In genomic region chr16:89490386-89491237, GRCh38 we compare ENCODE assay signal across 8 cellular contexts. TPM values are rescaled to one million over a fixed set of nuclear protein-coding genes. Genes with fewer than 3 reads are reported as not detected.
A peak's percentile ranks its signal among the peaks of the same experiment; 100 is the strongest.
DNase-seq lines count a peak whose midpoint lies in the region; ATAC-seq and TF ChIP-seq lines count a peak whose summit lies in the region.

Gene ANKRD11, minus strand, starts transcription at chr16:89490561. Its CDS starts 173,542 bp downstream, at chr16:89317019.

- H3K4me1 Mint-ChIP-seq in IgD-negative memory B cell = peaks cover 22 to 43% (median 31%) of the 10 kb centered on the region in 3 donors

- H3K36me3 Mint-ChIP-seq in IgD-negative memory B cell = peaks cover 1% of the 10 kb centered on the region

- peak within 1 kb of the TSS; percentile 93 to 99 (median 95) for H3K27ac Mint-ChIP-seq in IgD-negative memory B cell

- H3K4me3 ChIP-seq in epithelial cell of esophagus (ENCODE audit: low read length) (peak within 1 kb of the TSS; percentile 91), mucosa of descending colon (peak within 1 kb of the TSS; percentile 84)

- peaks cover 23% of the 10 kb centered on the region for H3K4me1 ChIP-seq in mucosa of descending colon (ENCODE audit: low read depth)

- H3K4me3 Mint-ChIP-seq in IgD-negative memory B cell = peak within 1 kb of the TSS; percentile 87 to 94 (median 90)

- H3K9me3 ChIP-seq in mucosa of descending colon = peaks cover 2% of the 10 kb centered on the region

- DNase-seq in DMS 273 treated with DMSO at 0.1 percent for 48 hours (lab: John Stamatoyannopoulos, UW) (peak; percentile 99), OCI-M2 (lab: John Stamatoyannopoulos, UW; ENCODE audit: unreplicated experiment) (peak; percentile 89), activated T-cell treated with anti-CD3 and anti-CD28 coated beads for 4 hours (peak; percentile 95), epithelial cell of esophagus (ENCODE audit: low read depth) (peak; percentile 100), mucosa of descending colon (peak; percentile 97 to 100 (median 98))
- peak; percentile 96 for DNase-seq in stimulated activated CD8-positive, alpha-beta memory T cell treated with anti-CD3 and anti-CD28 coated beads, Interleukin-4, amount 100 ng/mL, for 24 hours (ENCODE audit: low read depth)

- ATAC-seq in GM21529 (IDR thresholded peaks at IDR 0.05; ENCODE audit: unreplicated experiment) (peak; percentile 85), mucosa of descending colon (peak; percentile 94)

- TF ChIP-seq CTCF in epithelial cell of esophagus (IDR thresholded peaks at IDR 0.05; ENCODE audit: insufficient read depth, low read depth, low read length, missing control alignments) (no peak), mucosa of descending colon (IDR thresholded peaks at IDR 0.05) (peak; percentile 16)

- intact Hi-C loops in mucosa of descending colon (cut with DNase I, micrococcal nuclease) = no loop called here

- H3K36me3 ChIP-seq in mucosa of descending colon (ENCODE audit: low read depth) = peaks cover 4% of the 10 kb centered on the region

- no peaks in the 10 kb centered on the region for H3K9me3 Mint-ChIP-seq in IgD-negative memory B cell

- H3K27me3 Mint-ChIP-seq in IgD-negative memory B cell = no peaks in the 10 kb centered on the region

RNA-seq across cellular contexts. Expression of gene ANKRD11, which starts in this region (rescaled TPM):
- 11.6 TPM for polyA plus RNA-seq in IgD-negative memory B cell
- 100 to 1,000 TPM; 125 to 127 (median 127) TPM for total RNA-seq in mucosa of descending colon

Comparison
In these comparisons a context has a peak if more than half of its experiments do, and no peak if none do; other contexts are left out.
1. Peak in every context shown above with its lines: DNase-seq, ATAC-seq and H3K4me3 ChIP-seq.